In the genomic region with DNA sequence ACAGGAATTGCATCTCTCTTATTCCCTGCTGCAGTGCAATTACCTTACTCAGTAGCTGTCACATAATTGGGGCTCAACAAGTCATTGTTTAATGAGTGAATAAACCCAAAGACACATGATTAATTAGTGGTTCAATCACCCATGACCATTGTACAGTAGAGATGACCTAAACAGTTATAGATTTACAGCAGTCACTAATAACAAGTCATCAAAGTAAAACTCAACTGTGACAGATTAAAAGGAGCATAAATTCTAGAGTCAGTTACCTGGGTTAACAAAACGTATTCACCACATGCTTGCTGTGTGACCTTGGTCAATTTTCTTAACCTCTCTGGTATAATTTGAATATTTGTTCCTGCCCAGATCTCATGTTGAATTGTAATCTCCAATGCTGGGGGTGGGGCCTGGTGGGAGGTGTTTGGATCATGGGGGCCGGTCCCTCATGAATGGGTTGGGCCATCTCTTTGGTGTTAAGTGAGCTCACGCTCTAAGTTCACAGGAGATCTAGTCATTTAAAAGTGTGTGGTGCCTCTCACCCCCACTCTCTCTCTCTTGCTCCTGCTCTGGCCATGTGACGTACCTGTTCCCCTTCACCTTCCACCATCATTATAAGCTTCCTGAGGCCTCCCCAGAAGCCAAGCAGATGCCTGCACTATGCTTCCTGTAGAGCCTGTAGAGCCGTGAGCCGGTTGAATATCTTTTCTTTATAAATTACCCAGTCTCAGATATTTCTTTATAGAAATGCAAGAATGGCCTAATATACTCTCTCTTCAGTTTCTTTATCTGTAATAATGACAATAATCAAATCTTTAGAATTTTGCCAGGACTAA, we compare ENCODE assay signal across 2 cellular contexts.
TF ChIP-seq lines count a peak whose summit lies in the region.

No MANE protein-coding gene starts in this region.

TF ChIP-seq in liver, 16 proteins besides CTCF, POLR2A, EP300 and RAD21:
- no peak for TF ChIP-seq TAF1 (conservative IDR thresholded peaks at IDR 0.05)
- TF ChIP-seq, protein P1, sequence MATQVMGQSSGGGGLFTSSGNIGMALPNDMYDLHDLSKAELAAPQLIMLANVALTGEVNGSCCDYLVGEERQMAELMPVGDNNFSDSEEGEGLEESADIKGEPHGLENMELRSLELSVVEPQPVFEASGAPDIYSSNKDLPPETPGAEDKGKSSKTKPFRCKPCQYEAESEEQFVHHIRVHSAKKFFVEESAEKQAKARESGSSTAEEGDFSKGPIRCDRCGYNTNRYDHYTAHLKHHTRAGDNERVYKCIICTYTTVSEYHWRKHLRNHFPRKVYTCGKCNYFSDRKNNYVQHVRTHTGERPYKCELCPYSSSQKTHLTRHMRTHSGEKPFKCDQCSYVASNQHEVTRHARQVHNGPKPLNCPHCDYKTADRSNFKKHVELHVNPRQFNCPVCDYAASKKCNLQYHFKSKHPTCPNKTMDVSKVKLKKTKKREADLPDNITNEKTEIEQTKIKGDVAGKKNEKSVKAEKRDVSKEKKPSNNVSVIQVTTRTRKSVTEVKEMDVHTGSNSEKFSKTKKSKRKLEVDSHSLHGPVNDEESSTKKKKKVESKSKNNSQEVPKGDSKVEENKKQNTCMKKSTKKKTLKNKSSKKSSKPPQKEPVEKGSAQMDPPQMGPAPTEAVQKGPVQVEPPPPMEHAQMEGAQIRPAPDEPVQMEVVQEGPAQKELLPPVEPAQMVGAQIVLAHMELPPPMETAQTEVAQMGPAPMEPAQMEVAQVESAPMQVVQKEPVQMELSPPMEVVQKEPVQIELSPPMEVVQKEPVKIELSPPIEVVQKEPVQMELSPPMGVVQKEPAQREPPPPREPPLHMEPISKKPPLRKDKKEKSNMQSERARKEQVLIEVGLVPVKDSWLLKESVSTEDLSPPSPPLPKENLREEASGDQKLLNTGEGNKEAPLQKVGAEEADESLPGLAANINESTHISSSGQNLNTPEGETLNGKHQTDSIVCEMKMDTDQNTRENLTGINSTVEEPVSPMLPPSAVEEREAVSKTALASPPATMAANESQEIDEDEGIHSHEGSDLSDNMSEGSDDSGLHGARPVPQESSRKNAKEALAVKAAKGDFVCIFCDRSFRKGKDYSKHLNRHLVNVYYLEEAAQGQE (IDR thresholded peaks at IDR 0.05), result no peak
- TF ChIP-seq, protein P2, sequence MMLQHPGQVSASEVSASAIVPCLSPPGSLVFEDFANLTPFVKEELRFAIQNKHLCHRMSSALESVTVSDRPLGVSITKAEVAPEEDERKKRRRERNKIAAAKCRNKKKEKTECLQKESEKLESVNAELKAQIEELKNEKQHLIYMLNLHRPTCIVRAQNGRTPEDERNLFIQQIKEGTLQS (IDR thresholded peaks at IDR 0.05), result no peak
- no peak for TF ChIP-seq HNF4A (conservative IDR thresholded peaks at IDR 0.05)
- TF ChIP-seq, protein P3, sequence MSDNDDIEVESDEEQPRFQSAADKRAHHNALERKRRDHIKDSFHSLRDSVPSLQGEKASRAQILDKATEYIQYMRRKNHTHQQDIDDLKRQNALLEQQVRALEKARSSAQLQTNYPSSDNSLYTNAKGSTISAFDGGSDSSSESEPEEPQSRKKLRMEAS (IDR thresholded peaks at IDR 0.05), result no peak
- no peak for TF ChIP-seq NR2F2 (IDR thresholded peaks at IDR 0.05)
- no peak for TF ChIP-seq FOXA1 (IDR thresholded peaks at IDR 0.05)
- TF ChIP-seq HNF4G (IDR thresholded peaks at IDR 0.05), result no peak
- TF ChIP-seq FOXA2 (IDR thresholded peaks at IDR 0.05), result no peak
- TF ChIP-seq RXRA (IDR thresholded peaks at IDR 0.05), result no peak
- TF ChIP-seq, protein P4, sequence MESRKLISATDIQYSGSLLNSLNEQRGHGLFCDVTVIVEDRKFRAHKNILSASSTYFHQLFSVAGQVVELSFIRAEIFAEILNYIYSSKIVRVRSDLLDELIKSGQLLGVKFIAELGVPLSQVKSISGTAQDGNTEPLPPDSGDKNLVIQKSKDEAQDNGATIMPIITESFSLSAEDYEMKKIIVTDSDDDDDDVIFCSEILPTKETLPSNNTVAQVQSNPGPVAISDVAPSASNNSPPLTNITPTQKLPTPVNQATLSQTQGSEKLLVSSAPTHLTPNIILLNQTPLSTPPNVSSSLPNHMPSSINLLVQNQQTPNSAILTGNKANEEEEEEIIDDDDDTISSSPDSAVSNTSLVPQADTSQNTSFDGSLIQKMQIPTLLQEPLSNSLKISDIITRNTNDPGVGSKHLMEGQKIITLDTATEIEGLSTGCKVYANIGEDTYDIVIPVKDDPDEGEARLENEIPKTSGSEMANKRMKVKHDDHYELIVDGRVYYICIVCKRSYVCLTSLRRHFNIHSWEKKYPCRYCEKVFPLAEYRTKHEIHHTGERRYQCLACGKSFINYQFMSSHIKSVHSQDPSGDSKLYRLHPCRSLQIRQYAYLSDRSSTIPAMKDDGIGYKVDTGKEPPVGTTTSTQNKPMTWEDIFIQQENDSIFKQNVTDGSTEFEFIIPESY (IDR thresholded peaks at IDR 0.05), result no peak
- no peak for TF ChIP-seq GABPA (IDR thresholded peaks at IDR 0.05 in 1 of 2, conservative IDR thresholded peaks at IDR 0.05 in 1 of 2)
- TF ChIP-seq JUND (IDR thresholded peaks at IDR 0.05), result no peak
- no peak for TF ChIP-seq YY1 (IDR thresholded peaks at IDR 0.05)
- no peak for TF ChIP-seq EGR1 (IDR thresholded peaks at IDR 0.05; ENCODE audit: low read depth in 2 of 2)
- TF ChIP-seq SP1 (IDR thresholded peaks at IDR 0.05), result no peak

TF ChIP-seq in HepG2, 621 proteins besides CTCF, POLR2A, EP300 and RAD21:
- TF ChIP-seq ZBTB21 (CRISPR knock-in tag; IDR thresholded peaks at IDR 0.05), result no peak
- TF ChIP-seq, protein P5, sequence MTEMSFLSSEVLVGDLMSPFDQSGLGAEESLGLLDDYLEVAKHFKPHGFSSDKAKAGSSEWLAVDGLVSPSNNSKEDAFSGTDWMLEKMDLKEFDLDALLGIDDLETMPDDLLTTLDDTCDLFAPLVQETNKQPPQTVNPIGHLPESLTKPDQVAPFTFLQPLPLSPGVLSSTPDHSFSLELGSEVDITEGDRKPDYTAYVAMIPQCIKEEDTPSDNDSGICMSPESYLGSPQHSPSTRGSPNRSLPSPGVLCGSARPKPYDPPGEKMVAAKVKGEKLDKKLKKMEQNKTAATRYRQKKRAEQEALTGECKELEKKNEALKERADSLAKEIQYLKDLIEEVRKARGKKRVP (CRISPR knock-in tag; IDR thresholded peaks at IDR 0.05), result no peak
- TF ChIP-seq, protein P6, sequence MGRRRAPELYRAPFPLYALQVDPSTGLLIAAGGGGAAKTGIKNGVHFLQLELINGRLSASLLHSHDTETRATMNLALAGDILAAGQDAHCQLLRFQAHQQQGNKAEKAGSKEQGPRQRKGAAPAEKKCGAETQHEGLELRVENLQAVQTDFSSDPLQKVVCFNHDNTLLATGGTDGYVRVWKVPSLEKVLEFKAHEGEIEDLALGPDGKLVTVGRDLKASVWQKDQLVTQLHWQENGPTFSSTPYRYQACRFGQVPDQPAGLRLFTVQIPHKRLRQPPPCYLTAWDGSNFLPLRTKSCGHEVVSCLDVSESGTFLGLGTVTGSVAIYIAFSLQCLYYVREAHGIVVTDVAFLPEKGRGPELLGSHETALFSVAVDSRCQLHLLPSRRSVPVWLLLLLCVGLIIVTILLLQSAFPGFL (CRISPR knock-in tag; IDR thresholded peaks at IDR 0.05), result no peak
- TF ChIP-seq HNF4A (CRISPR knock-in tag; IDR thresholded peaks at IDR 0.05), result no peak
- TF ChIP-seq ZNF713 (CRISPR knock-in tag; IDR thresholded peaks at IDR 0.05), result no peak
- TF ChIP-seq ZNF501 (CRISPR knock-in tag; IDR thresholded peaks at IDR 0.05), result no peak
- TF ChIP-seq ATF7 (IDR thresholded peaks at IDR 0.05), result no peak
- no peak for TF ChIP-seq ATF7 (CRISPR knock-in tag; IDR thresholded peaks at IDR 0.05)
- TF ChIP-seq MEIS1 (CRISPR knock-in tag; IDR thresholded peaks at IDR 0.05; ENCODE audit: borderline replicate concordance), result no peak
- TF ChIP-seq, protein P7, sequence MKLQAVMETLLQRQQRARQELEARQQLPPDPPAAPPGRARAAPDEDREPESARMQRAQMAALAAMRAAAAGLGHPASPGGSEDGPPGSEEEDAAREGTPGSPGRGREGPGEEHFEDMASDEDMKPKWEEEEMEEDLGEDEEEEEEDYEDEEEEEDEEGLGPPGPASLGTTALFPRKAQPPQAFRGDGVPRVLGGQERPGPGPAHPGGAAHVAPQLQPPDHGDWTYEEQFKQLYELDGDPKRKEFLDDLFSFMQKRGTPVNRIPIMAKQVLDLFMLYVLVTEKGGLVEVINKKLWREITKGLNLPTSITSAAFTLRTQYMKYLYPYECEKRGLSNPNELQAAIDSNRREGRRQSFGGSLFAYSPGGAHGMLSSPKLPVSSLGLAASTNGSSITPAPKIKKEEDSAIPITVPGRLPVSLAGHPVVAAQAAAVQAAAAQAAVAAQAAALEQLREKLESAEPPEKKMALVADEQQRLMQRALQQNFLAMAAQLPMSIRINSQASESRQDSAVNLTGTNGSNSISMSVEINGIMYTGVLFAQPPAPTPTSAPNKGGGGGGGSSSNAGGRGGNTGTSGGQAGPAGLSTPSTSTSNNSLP (IDR thresholded peaks at IDR 0.05; ENCODE audit: low read depth, low read length), result no peak
- TF ChIP-seq MAF1 (CRISPR knock-in tag; IDR thresholded peaks at IDR 0.05; ENCODE audit: borderline replicate concordance), result no peak
- no peak for TF ChIP-seq ZNF205 (CRISPR knock-in tag; IDR thresholded peaks at IDR 0.05)
- TF ChIP-seq, protein P8, sequence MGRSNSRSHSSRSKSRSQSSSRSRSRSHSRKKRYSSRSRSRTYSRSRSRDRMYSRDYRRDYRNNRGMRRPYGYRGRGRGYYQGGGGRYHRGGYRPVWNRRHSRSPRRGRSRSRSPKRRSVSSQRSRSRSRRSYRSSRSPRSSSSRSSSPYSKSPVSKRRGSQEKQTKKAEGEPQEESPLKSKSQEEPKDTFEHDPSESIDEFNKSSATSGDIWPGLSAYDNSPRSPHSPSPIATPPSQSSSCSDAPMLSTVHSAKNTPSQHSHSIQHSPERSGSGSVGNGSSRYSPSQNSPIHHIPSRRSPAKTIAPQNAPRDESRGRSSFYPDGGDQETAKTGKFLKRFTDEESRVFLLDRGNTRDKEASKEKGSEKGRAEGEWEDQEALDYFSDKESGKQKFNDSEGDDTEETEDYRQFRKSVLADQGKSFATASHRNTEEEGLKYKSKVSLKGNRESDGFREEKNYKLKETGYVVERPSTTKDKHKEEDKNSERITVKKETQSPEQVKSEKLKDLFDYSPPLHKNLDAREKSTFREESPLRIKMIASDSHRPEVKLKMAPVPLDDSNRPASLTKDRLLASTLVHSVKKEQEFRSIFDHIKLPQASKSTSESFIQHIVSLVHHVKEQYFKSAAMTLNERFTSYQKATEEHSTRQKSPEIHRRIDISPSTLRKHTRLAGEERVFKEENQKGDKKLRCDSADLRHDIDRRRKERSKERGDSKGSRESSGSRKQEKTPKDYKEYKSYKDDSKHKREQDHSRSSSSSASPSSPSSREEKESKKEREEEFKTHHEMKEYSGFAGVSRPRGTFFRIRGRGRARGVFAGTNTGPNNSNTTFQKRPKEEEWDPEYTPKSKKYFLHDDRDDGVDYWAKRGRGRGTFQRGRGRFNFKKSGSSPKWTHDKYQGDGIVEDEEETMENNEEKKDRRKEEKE (IDR thresholded peaks at IDR 0.05), result no peak
- no peak for TF ChIP-seq ETV6 (CRISPR knock-in tag; conservative IDR thresholded peaks at IDR 0.05)
- TF ChIP-seq ZNF777 (CRISPR knock-in tag; IDR thresholded peaks at IDR 0.05), result no peak
- TF ChIP-seq SOX6 (IDR thresholded peaks at IDR 0.05), result no peak
- TF ChIP-seq SOX6 (CRISPR knock-in tag; IDR thresholded peaks at IDR 0.05), result no peak
